Comparison of ENCODE assay signal across 2 cellular contexts in the genomic region with DNA sequence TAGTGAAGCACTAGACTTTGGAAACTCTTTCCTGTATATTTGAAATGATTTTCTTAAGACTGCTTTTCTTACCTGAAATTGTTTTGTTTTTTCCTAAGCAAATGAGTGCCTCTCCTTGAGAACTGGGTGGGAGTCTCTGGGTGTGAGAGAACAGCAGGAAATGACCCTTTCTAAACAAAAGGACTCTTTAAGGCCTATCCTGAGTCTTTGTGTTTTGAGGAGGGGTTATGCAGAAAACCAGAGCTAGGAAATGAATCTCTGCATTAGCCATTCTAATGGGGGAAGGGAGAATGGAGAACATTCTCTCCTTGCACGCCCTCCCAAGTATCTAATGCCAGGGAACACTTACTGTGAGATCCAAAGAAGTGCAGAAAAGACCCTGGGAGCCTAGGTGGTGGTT.
DNase-seq lines count a peak whose midpoint lies in the region; ATAC-seq and TF ChIP-seq lines count a peak whose summit lies in the region.
"Not testable (repeated sequence)": the region's sequence is repeated elsewhere in the genome, so short reads cannot be mapped to it uniquely, and the experiment has no call there.

No MANE protein-coding gene starts in this region.

- not testable (repeated sequence) for H3K4me2 ChIP-seq in GM23338

- POLR2A ChIA-PET in WTC11 (lab: Charles Lee) = not testable (repeated sequence)

- H2AFZ ChIP-seq in GM23338 = not testable (repeated sequence)

- H3F3A ChIP-seq in GM23338 (replicated peaks; ENCODE audit: low read depth) = not testable (repeated sequence)

- H3K36me3 Mint-ChIP-seq in GM23338 (ENCODE audit: low read depth); WTC11: not testable (repeated sequence)

- CTCF ChIA-PET in WTC11 (lab: Charles Lee) = not testable (repeated sequence)

- H3K27me3 ChIP-seq in GM23338 (ENCODE audit: insufficient read depth) = not testable (repeated sequence)

- not testable (repeated sequence) for H3K4me1 ChIP-seq in GM23338 (ENCODE audit: insufficient read depth)

- H3K4me1 Mint-ChIP-seq in GM23338, WTC11: not testable (repeated sequence)

- H3K79me2 ChIP-seq in GM23338 (replicated peaks; ENCODE audit: insufficient read depth) = not testable (repeated sequence)

- H3K4me3 ChIP-seq in GM23338 = not testable (repeated sequence)

- H3K9me2 ChIP-seq in GM23338 (ENCODE audit: insufficient read depth) = not testable (repeated sequence)

- H3K27me3 Mint-ChIP-seq in GM23338 (ENCODE audit: insufficient read depth, low read depth, poor library complexity); WTC11 (ENCODE audit: low read depth): not testable (repeated sequence)

- not testable (repeated sequence) for H4K20me1 ChIP-seq in GM23338 (replicated peaks; ENCODE audit: insufficient read depth)

- H3K9me3 Mint-ChIP-seq in GM23338, WTC11: not testable (repeated sequence)

- H3K27ac Mint-ChIP-seq in GM23338, WTC11: not testable (repeated sequence)

- H3K36me3 ChIP-seq in GM23338 (ENCODE audit: insufficient read depth) = not testable (repeated sequence)

- DNase-seq in GM23338 (ENCODE audit: low spot score); WTC11 (ENCODE audit: low spot score): not testable (repeated sequence)

- peak; percentile 71 for ATAC-seq in GM23338
- peak; percentile 69 for ATAC-seq in WTC11

- H3K4me3 Mint-ChIP-seq in GM23338, WTC11: not testable (repeated sequence)

- not testable (repeated sequence) for H3K27ac ChIP-seq in GM23338 (ENCODE audit: low read depth)

- not testable (repeated sequence) for TF ChIP-seq CTCF in GM23338 (conservative IDR thresholded peaks at IDR 0.05; ENCODE audit: low read depth in 2 of 2); WTC11 (IDR thresholded peaks at IDR 0.05)
